8 cellular contexts compared by ENCODE assay signal in genomic region chr12:15276088-15276698, GRCh38. TPM values are rescaled to one million over a fixed set of nuclear protein-coding genes. Genes with fewer than 3 reads are reported as not detected.
A peak's percentile ranks its signal among the peaks of the same experiment; 100 is the strongest.
DNase-seq lines count a peak whose midpoint lies in the region; ATAC-seq and TF ChIP-seq lines count a peak whose summit lies in the region.

No MANE protein-coding gene starts in this region.

- H3K27me3 ChIP-seq in brain microvascular endothelial cell (replicated peaks) (no peaks in the 10 kb centered on the region), vagina (no peaks in the 10 kb centered on the region)

- no peak overlapping the region for H3K27ac Mint-ChIP-seq in stimulated activated memory B cell treated with anti-CD40 and anti-IgM and Interleukin-4, amounts not matched to agents 10 μg/mL and 1 μg/mL and 100 μg/mL, for 72 hours

- no peaks in the 10 kb centered on the region for H3K36me3 Mint-ChIP-seq in stimulated activated memory B cell treated with anti-CD40 and anti-IgM and Interleukin-4, amounts not matched to agents 10 μg/mL and 1 μg/mL and 100 μg/mL, for 72 hours

- peaks cover 5% of the 10 kb centered on the region for H3K4me1 Mint-ChIP-seq in stimulated activated memory B cell treated with anti-CD40 and anti-IgM and Interleukin-4, amounts not matched to agents 10 μg/mL and 1 μg/mL and 100 μg/mL, for 72 hours

- H3K4me3 Mint-ChIP-seq in stimulated activated memory B cell treated with anti-CD40 and anti-IgM and Interleukin-4, amounts not matched to agents 10 μg/mL and 1 μg/mL and 100 μg/mL, for 72 hours = no peak overlapping the region

- H3K9me3 Mint-ChIP-seq in stimulated activated memory B cell treated with anti-CD40 and anti-IgM and Interleukin-4, amounts not matched to agents 10 μg/mL and 1 μg/mL and 100 μg/mL, for 72 hours = no peaks in the 10 kb centered on the region

- TF ChIP-seq CTCF in brain microvascular endothelial cell (IDR thresholded peaks at IDR 0.05; ENCODE audit: low read depth, low read length, missing control alignments) (peak; percentile 68), vagina (IDR thresholded peaks at IDR 0.05) (peak; percentile 33 to 62 (median 40))

- peaks cover 37% of the 10 kb centered on the region for H3K4me1 ChIP-seq in vagina

- H3K9me3 ChIP-seq in vagina = no peaks in the 10 kb centered on the region

- H3K27me3 Mint-ChIP-seq in stimulated activated memory B cell treated with anti-CD40 and anti-IgM and Interleukin-4, amounts not matched to agents 10 μg/mL and 1 μg/mL and 100 μg/mL, for 72 hours = peaks cover 20% of the 10 kb centered on the region

- DNase-seq in Right ventricle myocardium superior (no peak), left ventricle myocardium superior (no peak), NCI-H1417 treated with DMSO at 0.1 percent for 48 hours (lab: John Stamatoyannopoulos, UW) (peak; percentile 55), brain microvascular endothelial cell (peak; percentile 34), kidney glomerular epithelial cell (lab: John Stamatoyannopoulos, UW) (peak; percentile 48), vagina (ENCODE audit: extremely low spot score in 2 of 2) (no peak)
- no peak for DNase-seq in central memory CD4-positive, alpha-beta T cell

- H3K27ac ChIP-seq in brain microvascular endothelial cell (no peak overlapping the region), vagina (no peak overlapping the region)

- intact Hi-C loops in Right ventricle myocardium superior (cut with DNase I) = loop anchor here (5.0 to 10.0 kb wide), 3 partner anchors 246 to 581 kb away; no protein-coding TSS in a partner anchor
- intact Hi-C loops in left ventricle myocardium superior (cut with micrococcal nuclease) = loop anchor here (2.0 to 10.0 kb wide), 3 partner anchors 247 to 579 kb away; no protein-coding TSS in a partner anchor
- intact Hi-C loops in vagina (cut with DNase I) = loop anchor here (5.0 kb wide), 2 partner anchors 246 to 311 kb away; no protein-coding TSS in a partner anchor

- no peak for TF ChIP-seq POLR2A in vagina (IDR thresholded peaks at IDR 0.05)

- H3K4me3 ChIP-seq in brain microvascular endothelial cell (ENCODE audit: low read depth, low read length) (no peak overlapping the region), vagina (no peak overlapping the region)

- H3K36me3 ChIP-seq in brain microvascular endothelial cell (replicated peaks) (no peaks in the 10 kb centered on the region), vagina (no peaks in the 10 kb centered on the region)

- ATAC-seq in Right ventricle myocardium superior (ENCODE audit: poor library complexity) = peak; percentile 54
- no peak for ATAC-seq in left ventricle myocardium superior
- no peak for ATAC-seq in stimulated activated memory B cell treated with anti-CD40 and anti-IgM and Interleukin-4, amounts not matched to agents 10 μg/mL and 1 μg/mL and 100 μg/mL, for 72 hours

- in situ Hi-C loops in brain microvascular endothelial cell (cut with HindIII; ENCODE audit: low pct_ligation_motif_present, low sequenced_read_pairs) = no loop called here

RNA-seq across cellular contexts. Expression of gene PTPRO, which starts 46.1 kb away (rescaled TPM):
- total RNA-seq in Right ventricle myocardium superior (0.91 TPM), left ventricle myocardium superior (0.94 TPM), vagina (0.49 TPM)

RNA-seq across cellular contexts. Expression of gene RERG, which starts 55.0 kb away (rescaled TPM):
- 4.1 TPM for total RNA-seq in Right ventricle myocardium superior
- 3.8 TPM for total RNA-seq in left ventricle myocardium superior
- total RNA-seq in vagina = 31.9 TPM

Comparison
In these comparisons a context has a peak if more than half of its experiments do, and no peak if none do; other contexts are left out.
1. DNase-seq: peak in NCI-H1417 treated with DMSO at 0.1 percent for 48 hours (single experiment), brain microvascular endothelial cell (single experiment) and kidney glomerular epithelial cell (single experiment); none in Right ventricle myocardium superior (single experiment), left ventricle myocardium superior (single experiment), vagina (0 of 2) and central memory CD4-positive, alpha-beta T cell (single experiment).